Comparison of ENCODE assay signal across 15 cellular contexts in the genomic region with DNA sequence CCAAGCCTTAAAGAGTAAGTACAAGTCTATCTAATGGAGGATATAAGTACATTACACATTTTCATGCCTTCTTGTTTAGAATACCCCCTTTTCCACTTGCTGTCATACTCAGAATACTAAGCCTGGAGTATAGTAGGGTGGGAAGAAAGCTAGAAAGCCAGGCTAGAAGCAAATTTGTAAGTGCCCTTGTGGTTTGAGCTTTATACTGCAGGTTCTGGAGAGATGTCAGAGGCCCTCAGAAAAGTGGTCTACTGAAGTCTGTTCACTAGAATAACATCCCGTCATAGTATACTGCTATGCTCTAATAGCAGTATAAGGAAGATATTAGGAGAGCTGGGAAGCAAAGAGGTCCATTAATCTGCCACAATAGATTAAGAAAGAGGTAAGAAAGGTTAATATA.
A peak's percentile ranks its signal among the peaks of the same experiment; 100 is the strongest.
DNase-seq lines count a peak whose midpoint lies in the region; ATAC-seq and TF ChIP-seq lines count a peak whose summit lies in the region.
"Had no signal": no experiment of that assay in that cellular context is flagged by ENCODE, and none has a peak within 500 bp of the region (broad histone marks: within the 10 kb centered on the region; RNA-seq: fewer than 3 reads in every experiment).

No MANE protein-coding gene starts in this region.

- no peak overlapping the region for H2AK5ac ChIP-seq in mesendoderm (ENCODE audit: low read length)

- WGBS in endodermal cell (ENCODE audit: insufficient coverage in 1 of 2, insufficient read length in 1 of 2), 2 experiments = 67 to 100% methylated on average over 1 of the region's 1 CpG
- WGBS in mesendoderm (ENCODE audit: extremely low coverage, insufficient coverage, low lambda C conversion rate) = no CpG with 5 or more reads among the region's 1 CpG

- H3K79me2 ChIP-seq in GM23338 (replicated peaks; ENCODE audit: insufficient read depth) (no peaks in the 10 kb centered on the region), mesendoderm (ENCODE audit: control insufficient read depth, insufficient read depth, low read length) (no peaks in the 10 kb centered on the region)

- H3K4me1 Mint-ChIP-seq in GM23338 (peaks cover 10% of the 10 kb centered on the region; the same call in 2 of the 3 replicates), endodermal cell (peaks cover 3% of the 10 kb centered on the region)
- H3K4me1 Mint-ChIP-seq: B cell; CD4-positive, CD25-positive, alpha-beta regulatory T cell had no signal

- no peak overlapping the region for H2AFZ ChIP-seq in GM23338

- H3K4me3 Mint-ChIP-seq in GM23338 (no peak overlapping the region), endodermal cell (no peak overlapping the region)
- H3K4me3 Mint-ChIP-seq: B cell; CD4-positive, CD25-positive, alpha-beta regulatory T cell; CD8-positive, alpha-beta T cell had no signal

- no peaks in the 10 kb centered on the region for H4K20me1 ChIP-seq in GM23338 (replicated peaks; ENCODE audit: insufficient read depth)
- H4K20me1 ChIP-seq: BLaER1 had no signal

- H3K23ac ChIP-seq in mesendoderm (ENCODE audit: low read length) = no peak overlapping the region

- no peak overlapping the region for H4K8ac ChIP-seq in mesendoderm (ENCODE audit: low read depth, low read length)

- no peak overlapping the region for H3K56ac ChIP-seq in mesendoderm (ENCODE audit: low read length)

- ATAC-seq in GM23338 = peak; percentile 55
- ATAC-seq: CD8-positive, alpha-beta T cell had no signal

- H3K9ac ChIP-seq in endodermal cell (ENCODE audit: extremely low read depth, low read length, poor library complexity, severe bottlenecking) (no peak overlapping the region), mesendoderm (ENCODE audit: low read length) (no peak overlapping the region)
- H3K9ac ChIP-seq: BLaER1 had no signal

- DNase-seq in GM23338 (ENCODE audit: low spot score) (peak; percentile 10), endodermal cell (no peak), mesendoderm (peak; percentile 1), midbrain (lab: John Stamatoyannopoulos, UW) (no peak), T-helper 1 cell (no peak), NK-92 (lab: John Stamatoyannopoulos, UW; ENCODE audit: unreplicated experiment) (no peak)
- DNase-seq: Caco-2; CD4-positive, CD25-positive, alpha-beta regulatory T cell; CD8-positive, alpha-beta T cell; DMS153; DND-41 had no signal

- H3K27ac Mint-ChIP-seq in GM23338 = no peak overlapping the region
- H3K27ac Mint-ChIP-seq in endodermal cell = no peak overlapping the region
- H3K27ac Mint-ChIP-seq: B cell; CD4-positive, CD25-positive, alpha-beta regulatory T cell; CD8-positive, alpha-beta T cell had no signal

- no peak overlapping the region for H2BK15ac ChIP-seq in mesendoderm (replicated peaks; ENCODE audit: low read depth)

- H3K27me3 Mint-ChIP-seq in GM23338 (ENCODE audit: insufficient read depth, low read depth, poor library complexity) (peaks cover 2% of the 10 kb centered on the region), endodermal cell (ENCODE audit: insufficient read depth) (peaks cover 4% of the 10 kb centered on the region)
- H3K27me3 Mint-ChIP-seq: CD4-positive, CD25-positive, alpha-beta regulatory T cell had no signal

- H3K4me3 ChIP-seq in GM23338 (no peak overlapping the region), endodermal cell (ENCODE audit: low read length) (no peak overlapping the region), mesendoderm (ENCODE audit: low read length) (no peak overlapping the region)
- H3K4me3 ChIP-seq: BLaER1, HAP-1 had no signal

- no peak overlapping the region for H2BK120ac ChIP-seq in mesendoderm (ENCODE audit: low read depth, low read length)

- H2BK5ac ChIP-seq in mesendoderm (ENCODE audit: low read length) = no peak overlapping the region

- H3K36me3 ChIP-seq in GM23338 (ENCODE audit: insufficient read depth) = no peaks in the 10 kb centered on the region
- H3K36me3 ChIP-seq in endodermal cell (ENCODE audit: control insufficient read depth, insufficient read depth, low read length) = no peaks in the 10 kb centered on the region
- H3K36me3 ChIP-seq in mesendoderm (ENCODE audit: control insufficient read depth, insufficient read depth, low read length) = no peaks in the 10 kb centered on the region
- H3K36me3 ChIP-seq: BLaER1, HAP-1 had no signal

- no peaks in the 10 kb centered on the region for H3K9me2 ChIP-seq in GM23338 (ENCODE audit: insufficient read depth)

- TF ChIP-seq CTCF in GM23338 (conservative IDR thresholded peaks at IDR 0.05; ENCODE audit: low read depth in 2 of 2) = no peak
- TF ChIP-seq CTCF in endodermal cell (conservative IDR thresholded peaks at IDR 0.05) = peak; percentile 55

- H3K4me1 ChIP-seq in GM23338 (ENCODE audit: insufficient read depth) = peaks cover 5% of the 10 kb centered on the region
- H3K4me1 ChIP-seq in endodermal cell (ENCODE audit: control insufficient read depth, insufficient read depth, low read length) = no peaks in the 10 kb centered on the region
- H3K4me1 ChIP-seq in mesendoderm (ENCODE audit: control insufficient read depth, low read depth, low read length) = no peaks in the 10 kb centered on the region
- H3K4me1 ChIP-seq: BLaER1, Caco-2, HAP-1 had no signal

- H4K5ac ChIP-seq in mesendoderm (ENCODE audit: low read length) = no peak overlapping the region

- no peaks in the 10 kb centered on the region for H3K79me1 ChIP-seq in mesendoderm (ENCODE audit: low read length)

- no peaks in the 10 kb centered on the region for H3F3A ChIP-seq in GM23338 (replicated peaks; ENCODE audit: low read depth)

- H3K9me3 Mint-ChIP-seq in GM23338 = no peaks in the 10 kb centered on the region
- no peaks in the 10 kb centered on the region for H3K9me3 Mint-ChIP-seq in endodermal cell

- H3K18ac ChIP-seq in mesendoderm (ENCODE audit: low read length) = no peak overlapping the region

- H3K4me2 ChIP-seq in GM23338 = no peak overlapping the region
- H3K4me2 ChIP-seq in mesendoderm (ENCODE audit: low read length) = no peak overlapping the region
- H3K4me2 ChIP-seq: BLaER1 had no signal

- no peaks in the 10 kb centered on the region for H3K27me3 ChIP-seq in GM23338 (ENCODE audit: insufficient read depth)
- H3K27me3 ChIP-seq in endodermal cell (ENCODE audit: control insufficient read depth, insufficient read depth, low read length, poor library complexity, severe bottlenecking) = no peaks in the 10 kb centered on the region
- no peaks in the 10 kb centered on the region for H3K27me3 ChIP-seq in mesendoderm (ENCODE audit: insufficient read depth, low read length, poor library complexity)
- H3K27me3 ChIP-seq: BLaER1 had no signal

- H3K4ac ChIP-seq in mesendoderm (ENCODE audit: low read depth, low read length) = no peak overlapping the region

- H3K36me3 Mint-ChIP-seq in GM23338 (ENCODE audit: low read depth) (no peaks in the 10 kb centered on the region), endodermal cell (ENCODE audit: low read depth) (no peaks in the 10 kb centered on the region)
- H3K36me3 Mint-ChIP-seq: CD4-positive, CD25-positive, alpha-beta regulatory T cell; CD8-positive, alpha-beta T cell had no signal

- no peaks in the 10 kb centered on the region for H3K9me3 ChIP-seq in endodermal cell (ENCODE audit: control insufficient read depth, low read length)
- H3K9me3 ChIP-seq: BLaER1, Caco-2, HAP-1 had no signal

- no peak overlapping the region for H3K27ac ChIP-seq in GM23338 (ENCODE audit: low read depth)
- H3K27ac ChIP-seq in endodermal cell (ENCODE audit: low read depth, low read length) = no peak overlapping the region
- no peak overlapping the region for H3K27ac ChIP-seq in mesendoderm (ENCODE audit: low read depth, low read length)
- H3K27ac ChIP-seq: BLaER1, C4-2B had no signal

TF ChIP-seq in GM23338, 12 proteins besides CTCF, POLR2A, EP300 and RAD21:
- TF ChIP-seq POLR2AphosphoS5 (IDR thresholded peaks at IDR 0.05; ENCODE audit: low read depth) = no peak

Comparison
In these comparisons a context has a peak if more than half of its experiments do, and no peak if none do; other contexts are left out.
1. DNase-seq: peak in GM23338 (single experiment) and mesendoderm (single experiment); none in endodermal cell (single experiment), midbrain (single experiment), T-helper 1 cell (0 of 5) and NK-92 (single experiment).